In the genomic region with DNA sequence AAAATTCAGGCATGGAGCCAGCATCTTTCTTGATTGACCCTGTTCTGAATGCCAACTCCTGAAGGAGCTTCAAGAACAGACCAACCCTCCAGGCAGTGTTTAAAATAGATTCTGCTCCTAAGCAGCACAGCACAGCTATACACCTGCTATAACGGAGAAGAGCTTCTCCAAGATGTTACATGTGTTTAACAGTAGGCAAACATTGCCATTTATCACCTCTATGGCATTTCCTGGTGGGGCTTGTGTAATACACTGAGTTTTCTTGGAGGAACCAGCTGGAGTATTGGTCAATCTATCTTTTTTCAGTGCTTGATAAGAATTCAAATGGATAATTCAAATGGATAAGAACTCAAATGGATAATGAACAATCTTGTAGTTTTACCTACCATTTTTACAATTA, we compare ENCODE assay signal across 17 cellular contexts.
DNase-seq lines count a peak whose midpoint lies in the region; ATAC-seq and TF ChIP-seq lines count a peak whose summit lies in the region.
"Had no signal": no experiment of that assay in that cellular context is flagged by ENCODE, and none has a peak within 500 bp of the region (broad histone marks: within the 10 kb centered on the region; RNA-seq: fewer than 3 reads in every experiment).

No MANE protein-coding gene starts in this region.

- H4K91ac ChIP-seq in neuronal stem cell (ENCODE audit: low read depth, low read length, poor library complexity), result no peak overlapping the region

- H3K4me2 ChIP-seq in neuronal stem cell (ENCODE audit: insufficient read depth, low read length, poor library complexity, severe bottlenecking), result no peak overlapping the region
- H3K4me2 ChIP-seq: BLaER1 had no signal

- H2BK12ac ChIP-seq in neuronal stem cell (ENCODE audit: low read length), result no peak overlapping the region

- H4K8ac ChIP-seq in neuronal stem cell (ENCODE audit: low read depth, low read length), result no peak overlapping the region

- no peak for TF ChIP-seq CTCF in epithelial cell of esophagus (IDR thresholded peaks at IDR 0.05; ENCODE audit: insufficient read depth, low read depth, low read length, missing control alignments)

- H2AK5ac ChIP-seq in neuronal stem cell (ENCODE audit: low read depth, low read length), result no peak overlapping the region

- H3K23ac ChIP-seq in neuronal stem cell (ENCODE audit: low read depth, low read length, poor library complexity), result no peak overlapping the region

- no peaks in the 10 kb centered on the region for H3K4me1 ChIP-seq in neuronal stem cell (ENCODE audit: control insufficient read depth in 2 of 2, insufficient read depth in 1 of 2, low read depth in 1 of 2, low read length in 2 of 2)
- H3K4me1 ChIP-seq: BLaER1 had no signal

- in situ Hi-C loops in G401 (cut with HindIII; ENCODE audit: low sequenced_read_pairs), result no loop called here

- no CpG with 5 or more reads among the region's 1 CpG for WGBS in neuronal stem cell (ENCODE audit: extremely low coverage in 2 of 2, insufficient read length in 2 of 2, insufficient replicate concordance in 1 of 2), 2 donors

- no peak overlapping the region for H2BK120ac ChIP-seq in neuronal stem cell (ENCODE audit: low read depth, low read length)

- H2AFZ ChIP-seq in neuronal stem cell (ENCODE audit: low read length), result no peak overlapping the region

- no peaks in the 10 kb centered on the region for H3K27me3 ChIP-seq in neuronal stem cell (ENCODE audit: control insufficient read depth in 3 of 3, insufficient read depth in 3 of 3, low read depth in 1 of 3, low read length in 3 of 3)
- H3K27me3 ChIP-seq: BLaER1 had no signal

- no peak overlapping the region for H3K18ac ChIP-seq in neuronal stem cell (ENCODE audit: low read length)

- no peak overlapping the region for H2BK15ac ChIP-seq in neuronal stem cell (ENCODE audit: low read length)

- no peak overlapping the region for H3K4ac ChIP-seq in neuronal stem cell (ENCODE audit: low read length)

- H3K27ac ChIP-seq in neuronal stem cell (replicated peaks; ENCODE audit: low read length), result no peak overlapping the region
- H3K27ac ChIP-seq: BLaER1 had no signal

- DNase-seq in NCI-H446 (lab: John Stamatoyannopoulos, UW) (peak; percentile 8 to 41), NCI-H446 treated with DMSO at 0.1 percent for 48 hours (lab: John Stamatoyannopoulos, UW) (no peak), G401 (ENCODE audit: low spot score) (peak; percentile 10), NCI-H226 (peak; percentile 56), epithelial cell of esophagus (ENCODE audit: low read depth) (peak; percentile 16), neuronal stem cell (ENCODE audit: low spot score) (no peak), DMS53 (lab: John Stamatoyannopoulos, UW) (no peak), left ventricle myocardium superior (no peak)
- DNase-seq: 8988T; CD4-positive, alpha-beta memory T cell; DMS153; GF-D8; GOT3; H7; HFFc6 had no signal

- no peaks in the 10 kb centered on the region for H3K36me3 ChIP-seq in neuronal stem cell (replicated peaks in 1 of 2; ENCODE audit: control insufficient read depth in 2 of 2, insufficient read depth in 2 of 2, low read length in 2 of 2)
- H3K36me3 ChIP-seq: BLaER1 had no signal

- H3K14ac ChIP-seq in neuronal stem cell (ENCODE audit: low read length), result no peak overlapping the region

- H3K9me3 ChIP-seq in neuronal stem cell (replicated peaks in 1 of 2; ENCODE audit: control insufficient read depth in 2 of 2, insufficient read depth in 1 of 2, low read depth in 1 of 2, low read length in 2 of 2), result no peaks in the 10 kb centered on the region
- H3K9me3 ChIP-seq: BLaER1 had no signal

- no peak overlapping the region for H2BK5ac ChIP-seq in neuronal stem cell (ENCODE audit: low read length)

- H3K9ac ChIP-seq in neuronal stem cell (ENCODE audit: low read depth, low read length, poor library complexity), result no peak overlapping the region
- H3K9ac ChIP-seq: BLaER1 had no signal

- no peaks in the 10 kb centered on the region for H3K79me1 ChIP-seq in neuronal stem cell (ENCODE audit: low read depth, low read length)

- intact Hi-C loops in left ventricle myocardium superior (cut with micrococcal nuclease), result no loop called here

- H3K4me3 ChIP-seq in epithelial cell of esophagus (ENCODE audit: low read length) (no peak overlapping the region), neuronal stem cell (ENCODE audit: low read length in 2 of 2) (no peak overlapping the region)
- H3K4me3 ChIP-seq: BLaER1 had no signal

- ATAC-seq in left ventricle myocardium superior, result no peak
- ATAC-seq: HCT116 had no signal

Comparison
In these comparisons a context has a peak if more than half of its experiments do, and no peak if none do; other contexts are left out.
1. DNase-seq: peak in NCI-H446 (2 of 2), G401 (single experiment), NCI-H226 (single experiment) and epithelial cell of esophagus (single experiment); none in NCI-H446 treated with DMSO at 0.1 percent for 48 hours (single experiment), neuronal stem cell (single experiment), DMS53 (single experiment) and left ventricle myocardium superior (single experiment).